In the genomic region with DNA sequence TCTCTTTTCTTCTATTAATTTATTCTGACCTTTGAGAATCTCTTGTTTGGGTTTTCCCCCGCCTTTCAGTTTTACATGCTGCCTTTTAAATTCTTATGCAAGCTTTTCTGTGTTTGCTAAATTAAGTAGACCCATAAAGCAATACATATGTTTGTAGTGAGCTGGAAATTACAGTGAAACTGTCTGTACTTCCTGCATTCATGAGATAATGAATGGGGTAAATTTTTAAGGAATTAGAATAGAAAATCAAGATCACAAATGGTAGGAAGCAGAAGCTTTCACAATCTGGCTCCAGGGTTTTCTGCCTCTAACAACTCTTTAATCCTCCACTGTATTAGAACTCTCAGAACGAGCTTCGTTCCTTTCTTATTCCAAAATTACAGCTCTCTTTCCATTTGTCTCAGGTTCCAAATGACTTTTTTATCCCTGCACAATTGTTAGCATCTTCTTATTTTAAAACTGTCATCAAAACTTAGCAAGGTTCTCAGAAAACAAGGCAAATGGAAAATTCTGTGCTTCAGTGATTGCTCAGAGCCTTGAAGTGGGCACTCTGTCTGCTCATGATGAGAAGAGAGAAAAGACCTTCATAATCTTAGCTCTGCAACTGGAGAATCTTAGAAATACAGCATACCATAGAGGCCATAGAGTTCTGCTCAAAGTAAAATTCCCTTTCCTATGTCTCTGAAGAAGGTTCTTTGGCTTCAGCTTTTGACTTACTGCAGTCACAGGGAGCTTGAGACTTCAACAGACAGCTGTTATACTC, we compare ENCODE assay signal across 14 cellular contexts.
"Had no signal": no experiment of that assay in that cellular context is flagged by ENCODE, and none has a peak within 500 bp of the region (broad histone marks: within the 10 kb centered on the region; RNA-seq: fewer than 3 reads in every experiment).

No MANE protein-coding gene starts in this region.

- H3K9me3 ChIP-seq: neutrophil, sigmoid colon, thyroid gland had no signal

- H3K4me3 Mint-ChIP-seq: activated naive CD4-positive, alpha-beta T cell treated with anti-CD3 and anti-CD28 coated beads for 36 hours; activated T-helper 17 cell treated with anti-CD3 and anti-CD28 coated beads, Interleukin-2, amount 50 U/mL, for 72 hours; naive B cell had no signal

- H3K27ac ChIP-seq: hepatocyte, neutrophil, parathyroid adenoma, sigmoid colon had no signal

- DNase-seq: activated CD4-positive, alpha-beta T cell treated with anti-CD3 and anti-CD28 coated beads, Interleukin-2, amount 50 U/mL, for 48 hours; activated naive CD4-positive, alpha-beta T cell treated with anti-CD3 and anti-CD28 coated beads for 36 hours; caudate nucleus; naive B cell; sigmoid colon; stimulated activated CD4-positive, alpha-beta T cell treated with anti-CD3 and anti-CD28 coated beads, Interleukin-12 subunit alpha, Interleukin-12 subunit beta, amount 100 ng/mL, for 4 hours; stimulated activated CD4-positive, alpha-beta T cell treated with anti-CD3 and anti-CD28 coated beads, Interleukin-2, amount 100 ng/mL, for 24 hours; T1000 had no signal

- H2AFZ ChIP-seq: hepatocyte, parathyroid adenoma had no signal

- H3K4me1 Mint-ChIP-seq: activated T-helper 17 cell treated with anti-CD3 and anti-CD28 coated beads, Interleukin-2, amount 50 U/mL, for 72 hours had no signal

- H3K4me2 ChIP-seq: hepatocyte had no signal

- H3K27me3 ChIP-seq: hepatocyte, neutrophil, sigmoid colon, thyroid gland had no signal

- H3K79me2 ChIP-seq: hepatocyte, parathyroid adenoma had no signal

- H3K36me3 ChIP-seq: neutrophil, sigmoid colon, thyroid gland had no signal

- H3K27ac Mint-ChIP-seq: activated naive CD4-positive, alpha-beta T cell treated with anti-CD3 and anti-CD28 coated beads for 36 hours; activated T-helper 17 cell treated with anti-CD3 and anti-CD28 coated beads, Interleukin-2, amount 50 U/mL, for 72 hours; naive B cell had no signal

- H3K27me3 Mint-ChIP-seq: activated T-helper 17 cell treated with anti-CD3 and anti-CD28 coated beads, Interleukin-2, amount 50 U/mL, for 72 hours; naive B cell had no signal

- H3K4me3 ChIP-seq: hepatocyte, lung, sigmoid colon, thyroid gland had no signal

- H3K4me1 ChIP-seq: parathyroid adenoma, sigmoid colon had no signal

- ATAC-seq: activated T-helper 17 cell treated with anti-CD3 and anti-CD28 coated beads, Interleukin-2, amount 50 U/mL, for 72 hours had no signal

- H3K9ac ChIP-seq: parathyroid adenoma had no signal
